9 cellular contexts compared by ENCODE assay signal in the genomic region with DNA sequence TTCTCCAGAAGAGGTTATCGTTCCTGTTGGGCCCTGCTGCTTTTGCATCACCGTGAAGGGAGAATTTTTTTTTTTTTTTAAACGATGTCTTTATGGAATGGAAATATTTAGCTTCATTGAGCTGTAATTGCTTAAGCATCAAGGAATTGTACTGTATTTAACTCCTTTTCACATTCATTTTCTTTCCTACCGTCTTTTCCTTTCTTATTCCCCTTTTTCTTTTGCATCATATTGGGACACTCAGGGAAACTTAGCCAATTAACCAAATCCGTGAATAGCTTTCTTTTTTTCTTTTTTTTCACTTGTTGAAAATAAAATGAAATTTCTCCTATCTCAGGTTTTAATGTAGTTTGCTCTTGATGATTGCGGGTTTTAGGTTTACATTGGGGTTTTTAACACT. TPM values are rescaled to one million over a fixed set of nuclear protein-coding genes. Genes with fewer than 3 reads are reported as not detected.
DNase-seq lines count a peak whose midpoint lies in the region; ATAC-seq and TF ChIP-seq lines count a peak whose summit lies in the region.
"Had no signal": no experiment of that assay in that cellular context is flagged by ENCODE, and none has a peak within 500 bp of the region (broad histone marks: within the 10 kb centered on the region; RNA-seq: fewer than 3 reads in every experiment).

No MANE protein-coding gene starts in this region.

- DNase-seq in H7 (no peak), foreskin fibroblast (no peak), A172 (ENCODE audit: low spot score) (no peak), RWPE1 (ENCODE audit: low spot score) (no peak)
- DNase-seq: NCI-H446 treated with DMSO at 0.1 percent for 48 hours had no signal

- peaks cover 32 to 49% (median 46%) of the 10 kb centered on the region in 3 donors for H3K4me1 ChIP-seq in skeletal muscle tissue (ENCODE audit: control insufficient read depth in 3 of 3, insufficient read depth in 3 of 3, low read length in 3 of 3)

- no peak for TF ChIP-seq CTCF in WI38 (IDR thresholded peaks at IDR 0.05; ENCODE audit: low read depth, low read length)
- TF ChIP-seq CTCF in foreskin fibroblast (IDR thresholded peaks at IDR 0.05; ENCODE audit: low read depth, low read length), result no peak
- no peak for TF ChIP-seq CTCF in RWPE1 (conservative IDR thresholded peaks at IDR 0.05; ENCODE audit: low read depth)

- H3K27me3 ChIP-seq in H7 (ENCODE audit: control insufficient read depth, insufficient read depth, low read length) (no peaks in the 10 kb centered on the region), skeletal muscle tissue (ENCODE audit: control insufficient read depth in 3 of 3, insufficient read depth in 3 of 3, low read length in 3 of 3) (no peaks in the 10 kb centered on the region)

- peak overlapping the region; percentile 75 for H3K4me3 ChIP-seq in H7 (ENCODE audit: insufficient read depth, low read depth, low read length)
- H3K4me3 ChIP-seq in WI38 (ENCODE audit: low read depth, low read length), result peak overlapping the region; percentile 88
- H3K4me3 ChIP-seq in foreskin fibroblast (ENCODE audit: low read depth in 1 of 2, low read length in 2 of 2), result peak overlapping the region; percentile 81
- peak overlapping the region; percentile 73 to 89 (median 79) for H3K4me3 ChIP-seq in skeletal muscle tissue (ENCODE audit: low read length in 3 of 3)

- H3K9me3 ChIP-seq in skeletal muscle tissue (ENCODE audit: control insufficient read depth in 3 of 3, low read length in 3 of 3), result no peaks in the 10 kb centered on the region

- CTCF ChIA-PET in RWPE1 (lab: Yijun Ruan, JAX), result interaction anchor here (0.6 kb wide), 2 partner anchors 13 to 15 kb away, joined by 3 to 5 read pairs; no protein-coding TSS in a partner anchor

- no peak for ATAC-seq in HG02884 (IDR thresholded peaks at IDR 0.05; ENCODE audit: unreplicated experiment)
- ATAC-seq in HG03378 (IDR thresholded peaks at IDR 0.05; ENCODE audit: unreplicated experiment), result no peak

- peak overlapping the region; percentile 32 to 93 (median 69) for H3K9ac ChIP-seq in skeletal muscle tissue (ENCODE audit: low read depth in 1 of 3, low read length in 3 of 3)

- POLR2A ChIA-PET in RWPE1 (lab: Yijun Ruan, JAX; ENCODE audit: low non-redundant PET), result interaction anchor here (0.6 kb wide), 2 partner anchors 151 to 1244 kb away, joined by 6 to 7 read pairs; no protein-coding TSS in a partner anchor

- peaks cover 7% of the 10 kb centered on the region for H3K36me3 ChIP-seq in H7 (replicated peaks; ENCODE audit: control insufficient read depth, insufficient read depth, low read length)
- H3K36me3 ChIP-seq in skeletal muscle tissue (ENCODE audit: control insufficient read depth in 3 of 3, insufficient read depth in 3 of 3, low read length in 3 of 3), result peaks cover 0 to 3% (median 0%) of the 10 kb centered on the region in 3 donors

- H3K27ac ChIP-seq in skeletal muscle tissue (ENCODE audit: low read depth, low read length), result peak overlapping the region; percentile 67
- H3K27ac ChIP-seq in RWPE1, result no peak overlapping the region

RNA-seq across cellular contexts. Expression of gene TNRC6A, which starts 1.5 kb away (rescaled TPM):
- 37.3 and 41.7 TPM in 2 replicates for total RNA-seq in H7 (2014; rRNA removed; shearing (Covaris generic))
- total RNA-seq in skeletal muscle tissue, result 24.5 TPM
- total RNA-seq in A172 (2014; rRNA removed; shearing (Covaris generic)), result 23.1 and 34.3 TPM in 2 replicates
